20 cellular contexts compared by ENCODE assay signal in genomic region chr19:45826934-45827333, GRCh38. TPM values are rescaled to one million over a fixed set of nuclear protein-coding genes. Genes with fewer than 3 reads are reported as not detected.
DNase-seq lines count a peak whose midpoint lies in the region; ATAC-seq, FAIRE-seq and TF ChIP-seq lines count a peak whose summit lies in the region.
"Had no signal": no experiment of that assay in that cellular context is flagged by ENCODE, and none has a peak within 500 bp of the region (broad histone marks: within the 10 kb centered on the region; RNA-seq: fewer than 3 reads in every experiment).

No MANE protein-coding gene starts in this region.

- H3K27ac Mint-ChIP-seq in glutamatergic neuron (ENCODE audit: unreplicated experiment) (peak overlapping the region; percentile 57), GM23338 (no peak overlapping the region)

- TF ChIP-seq CTCF in VCaP (conservative IDR thresholded peaks at IDR 0.05), result no peak
- no peak for TF ChIP-seq CTCF in glutamatergic neuron (IDR thresholded peaks at IDR 0.05; ENCODE audit: partially characterized antibody, unreplicated experiment)
- TF ChIP-seq CTCF in GM23338 (conservative IDR thresholded peaks at IDR 0.05; ENCODE audit: low read depth in 2 of 2), result no peak

- no peaks in the 10 kb centered on the region for H3K79me2 ChIP-seq in GM23338 (replicated peaks; ENCODE audit: insufficient read depth)

- H3K27ac ChIP-seq in VCaP (peak overlapping the region; percentile 63; the same call in 1 of the 2 replicates), GM23338 (ENCODE audit: low read depth) (no peak overlapping the region)
- H3K27ac ChIP-seq: C4-2B had no signal

- no peak overlapping the region for H2AFZ ChIP-seq in GM23338

- H3K4me2 ChIP-seq in GM23338, result no peak overlapping the region

- H3F3A ChIP-seq in GM23338 (replicated peaks; ENCODE audit: low read depth), result peaks cover 6% of the 10 kb centered on the region; the same call in 1 of the 2 replicates

- H4K20me1 ChIP-seq in GM23338 (replicated peaks; ENCODE audit: insufficient read depth), result no peaks in the 10 kb centered on the region; the same call in 1 of the 2 replicates

- H3K36me3 Mint-ChIP-seq in glutamatergic neuron (ENCODE audit: unreplicated experiment), result no peaks in the 10 kb centered on the region
- peaks cover 87% of the 10 kb centered on the region for H3K36me3 Mint-ChIP-seq in GM23338 (ENCODE audit: low read depth)

- H3K9me2 ChIP-seq in GM23338 (ENCODE audit: insufficient read depth), result no peaks in the 10 kb centered on the region

- no peak for ATAC-seq in GM23338

- peaks cover 2% of the 10 kb centered on the region for H3K9me3 Mint-ChIP-seq in glutamatergic neuron (ENCODE audit: unreplicated experiment)
- no peaks in the 10 kb centered on the region for H3K9me3 Mint-ChIP-seq in GM23338

- DNase-seq in HTR-8/SVneo (ENCODE audit: insufficient read length, low spot score), result no peak
- DNase-seq in glutamatergic neuron, result peak; percentile 50
- peak; percentile 55 for DNase-seq in posterior vena cava (ENCODE audit: low spot score)
- no peak for DNase-seq in NCI-H1092 treated with DMSO at 0.1 percent for 48 hours (lab: John Stamatoyannopoulos, UW)
- DNase-seq in GM23338 (ENCODE audit: low spot score), result no peak
- DNase-seq in HK-2 (ENCODE audit: unreplicated experiment), result no peak
- DNase-seq: DND-41; HCEC 1CT; KG1; NCI-H1417 treated with DMSO at 0.1 percent for 48 hours; NCI-H1930; NCI-H345; NK-92 treated with Interleukin-12 subunit alpha and Interleukin-12 subunit beta, amount 100 ng/mL, for 24 hours; SHP77; T-helper 1 cell had no signal

- intact Hi-C loops in posterior vena cava (cut with DNase I), result no loop called here

- H3K4me3 ChIP-seq in GM23338, result no peak overlapping the region

- H3K27me3 Mint-ChIP-seq in glutamatergic neuron (ENCODE audit: unreplicated experiment) (peaks cover 7% of the 10 kb centered on the region), GM23338 (ENCODE audit: insufficient read depth, low read depth, poor library complexity) (peaks cover 18% of the 10 kb centered on the region)

- H3K4me1 Mint-ChIP-seq in glutamatergic neuron (ENCODE audit: low read depth, unreplicated experiment) (peaks cover 15% of the 10 kb centered on the region), GM23338 (no peaks in the 10 kb centered on the region; the same call in 2 of the 3 replicates)

- H3K4me1 ChIP-seq in GM23338 (ENCODE audit: insufficient read depth), result no peaks in the 10 kb centered on the region

- H3K36me3 ChIP-seq in GM23338 (ENCODE audit: insufficient read depth), result peaks cover 8% of the 10 kb centered on the region

- FAIRE-seq in HTR-8/SVneo (lab: Jason Lieb, UNC), result peak; percentile 31
- FAIRE-seq: HepG2, RCC 7860 had no signal

- H3K4me3 Mint-ChIP-seq in glutamatergic neuron (ENCODE audit: unreplicated experiment) (no peak overlapping the region), GM23338 (no peak overlapping the region)

- H3K27me3 ChIP-seq in GM23338 (ENCODE audit: insufficient read depth), result no peaks in the 10 kb centered on the region

TF ChIP-seq in GM23338, 12 proteins besides CTCF, POLR2A, EP300 and RAD21 (continues in another document):
- no peak for TF ChIP-seq REST (IDR thresholded peaks at IDR 0.05; ENCODE audit: unreplicated experiment)

RNA-seq across cellular contexts. Expression of gene RSPH6A, which starts 11.8 kb away (rescaled TPM):
- total RNA-seq in glutamatergic neuron (ENCODE audit: unreplicated experiment) (0.61 TPM), posterior vena cava (not detected)
- total RNA-seq in GM23338 (2014; rRNA removed; shearing (Covaris generic)), result 0.21 and 0.23 TPM in 2 replicates
- polyA plus RNA-seq in GM23338 (2016; fragmentation: Nextera tagmentation; extraction: Ambion mirVana), result 0.11 TPM in 1 of 2 replicates, not detected in the other
- total RNA-seq: G401 had no signal
- polyA plus RNA-seq: HepG2 had no signal

RNA-seq across cellular contexts. Expression of gene DMWD, which starts 34.3 kb away (rescaled TPM):
- total RNA-seq in glutamatergic neuron (ENCODE audit: unreplicated experiment), result 123 TPM
- 10 to 100 TPM; 50.9 to 61.1 TPM for total RNA-seq in posterior vena cava
- total RNA-seq in GM23338 (2014; rRNA removed; shearing (Covaris generic)), result 33.1 and 45.6 TPM in 2 replicates
- 11.8 and 12.1 TPM in 2 replicates for polyA plus RNA-seq in GM23338 (2016; fragmentation: Nextera tagmentation; extraction: Ambion mirVana)

RNA-seq across cellular contexts. Expression of gene SYMPK, which starts 36.0 kb away (rescaled TPM):
- total RNA-seq in glutamatergic neuron (ENCODE audit: unreplicated experiment) (78.1 TPM), posterior vena cava (10 to 100 TPM; 41.2 to 44.6 TPM)
- total RNA-seq in GM23338 (2014; rRNA removed; shearing (Covaris generic)), result 64.0 and 82.1 TPM in 2 replicates
- polyA plus RNA-seq in GM23338 (2016; fragmentation: Nextera tagmentation; extraction: Ambion mirVana), result 33.9 and 36.8 TPM in 2 replicates

RNA-seq across cellular contexts. Expression of gene FOXA3, which starts 37.2 kb away (rescaled TPM):
- total RNA-seq in glutamatergic neuron (ENCODE audit: unreplicated experiment), result 1.0 TPM
- total RNA-seq in posterior vena cava, result not detected
- total RNA-seq in GM23338 (2014; rRNA removed; shearing (Covaris generic)), result 15.1 and 17.5 TPM in 2 replicates
- 11.1 and 11.7 TPM in 2 replicates for polyA plus RNA-seq in GM23338 (2016; fragmentation: Nextera tagmentation; extraction: Ambion mirVana)

RNA-seq across cellular contexts. Expression of gene DMPK, which starts 44.6 kb away (rescaled TPM):
- total RNA-seq in glutamatergic neuron (ENCODE audit: unreplicated experiment), result 107 TPM
- total RNA-seq in posterior vena cava, result 100 to 1,000 TPM; 218 to 281 TPM
- 18.9 and 24.0 TPM in 2 replicates for total RNA-seq in GM23338 (2014; rRNA removed; shearing (Covaris generic))
- 9.2 and 9.8 TPM in 2 replicates for polyA plus RNA-seq in GM23338 (2016; fragmentation: Nextera tagmentation; extraction: Ambion mirVana)

Comparison
In these comparisons a context has a peak if more than half of its experiments do, and no peak if none do; other contexts are left out.
1. DNase-seq: peak in glutamatergic neuron (single experiment) and posterior vena cava (single experiment); none in HTR-8/SVneo (single experiment), NCI-H1092 treated with DMSO at 0.1 percent for 48 hours (single experiment), GM23338 (single experiment) and HK-2 (single experiment).